ENCODE assay signal across 19 cellular contexts in genomic region chr1:33018112-33018511, GRCh38. TPM values are rescaled to one million over a fixed set of nuclear protein-coding genes. Genes with fewer than 3 reads are reported as not detected.
DNase-seq lines count a peak whose midpoint lies in the region; ATAC-seq and TF ChIP-seq lines count a peak whose summit lies in the region.
"Had no signal": no experiment of that assay in that cellular context is flagged by ENCODE, and none has a peak within 500 bp of the region (broad histone marks: within the 10 kb centered on the region; RNA-seq: fewer than 3 reads in every experiment).

No MANE protein-coding gene starts in this region.

- POLR2A ChIA-PET in activated CD8-positive, alpha-beta T cell treated with anti-CD3 and anti-CD28 coated beads for 36 hours (lab: Charles Lee) = interaction anchor here (0.9 to 1.5 kb wide), 2 partner anchors 17 to 64 kb away, joined by 3 read pairs; no protein-coding TSS in a partner anchor
- POLR2A ChIA-PET in activated CD8-positive, alpha-beta T cell treated with anti-CD3 and anti-CD28 coated beads, Interleukin-2, amount 10 ng/mL, durations not matched to agents 7 days and 5 days (lab: Charles Lee) = no interaction called here

- H3K9me3 Mint-ChIP-seq in activated CD8-positive, alpha-beta T cell treated with anti-CD3 and anti-CD28 coated beads for 36 hours = no peaks in the 10 kb centered on the region
- H3K9me3 Mint-ChIP-seq in activated CD8-positive, alpha-beta T cell treated with anti-CD3 and anti-CD28 coated beads, Interleukin-2, amount 10 ng/mL, durations not matched to agents 7 days and 5 days (ENCODE audit: insufficient read depth) = no peaks in the 10 kb centered on the region
- H3K9me3 Mint-ChIP-seq in natural killer cell treated with Interleukin-12 subunit alpha and Interleukin-12 subunit beta and Interleukin-15 and Interleukin-18, amount 100 ng/mL, for 72 hours = no peaks in the 10 kb centered on the region
- H3K9me3 Mint-ChIP-seq in natural killer cell = no peaks in the 10 kb centered on the region
- no peaks in the 10 kb centered on the region for H3K9me3 Mint-ChIP-seq in activated T-helper 2 cell treated with anti-CD3 and anti-CD28 coated beads, Interferon-gamma antibody, Interleukin-2, Interleukin-4, amounts not matched to agents 10 μg/mL and 5 μg/mL and 100 μg/mL, durations not matched to agents 14 hours and 24 hours and 36 hours
- H3K9me3 Mint-ChIP-seq in stimulated activated naive CD8-positive, alpha-beta T cell treated with anti-CD3 and anti-CD28 coated beads, Interleukin-15, amount 100 ng/mL, for 72 hours = no peaks in the 10 kb centered on the region
- H3K9me3 Mint-ChIP-seq: CD8-positive, alpha-beta T cell had no signal

- H3K4me1 Mint-ChIP-seq in activated CD8-positive, alpha-beta T cell treated with anti-CD3 and anti-CD28 coated beads for 36 hours (ENCODE audit: low read depth) = peaks cover 23% of the 10 kb centered on the region
- peaks cover 5% of the 10 kb centered on the region for H3K4me1 Mint-ChIP-seq in activated CD8-positive, alpha-beta T cell treated with anti-CD3 and anti-CD28 coated beads, Interleukin-2, amount 10 ng/mL, durations not matched to agents 7 days and 5 days (ENCODE audit: low read depth)
- peaks cover 24 to 43% of the 10 kb centered on the region in 2 donors for H3K4me1 Mint-ChIP-seq in natural killer cell treated with Interleukin-12 subunit alpha and Interleukin-12 subunit beta and Interleukin-15 and Interleukin-18, amount 100 ng/mL, for 72 hours (ENCODE audit: low read depth in 2 of 2)
- peaks cover 0 to 5% of the 10 kb centered on the region in 2 donors for H3K4me1 Mint-ChIP-seq in natural killer cell
- H3K4me1 Mint-ChIP-seq in activated T-helper 2 cell treated with anti-CD3 and anti-CD28 coated beads, Interferon-gamma antibody, Interleukin-2, Interleukin-4, amounts not matched to agents 10 μg/mL and 5 μg/mL and 100 μg/mL, durations not matched to agents 14 hours and 24 hours and 36 hours (ENCODE audit: low read depth) = peaks cover 22% of the 10 kb centered on the region
- H3K4me1 Mint-ChIP-seq in stimulated activated naive CD8-positive, alpha-beta T cell treated with anti-CD3 and anti-CD28 coated beads, Interleukin-15, amount 100 ng/mL, for 72 hours = peaks cover 27% of the 10 kb centered on the region

- H3K4me3 Mint-ChIP-seq in activated CD8-positive, alpha-beta T cell treated with anti-CD3 and anti-CD28 coated beads for 36 hours = no peak overlapping the region
- no peak overlapping the region for H3K4me3 Mint-ChIP-seq in activated CD8-positive, alpha-beta T cell treated with anti-CD3 and anti-CD28 coated beads, Interleukin-2, amount 10 ng/mL, durations not matched to agents 7 days and 5 days
- peak overlapping the region; percentile 19 for H3K4me3 Mint-ChIP-seq in natural killer cell treated with Interleukin-12 subunit alpha and Interleukin-12 subunit beta and Interleukin-15 and Interleukin-18, amount 100 ng/mL, for 72 hours
- H3K4me3 Mint-ChIP-seq in natural killer cell = no peak overlapping the region
- no peak overlapping the region for H3K4me3 Mint-ChIP-seq in activated T-helper 2 cell treated with anti-CD3 and anti-CD28 coated beads, Interferon-gamma antibody, Interleukin-2, Interleukin-4, amounts not matched to agents 10 μg/mL and 5 μg/mL and 100 μg/mL, durations not matched to agents 14 hours and 24 hours and 36 hours (ENCODE audit: low read depth)
- H3K4me3 Mint-ChIP-seq in stimulated activated naive CD8-positive, alpha-beta T cell treated with anti-CD3 and anti-CD28 coated beads, Interleukin-15, amount 100 ng/mL, for 72 hours = no peak overlapping the region
- H3K4me3 Mint-ChIP-seq: CD8-positive, alpha-beta T cell had no signal

- peak; percentile 51 for ATAC-seq in activated CD8-positive, alpha-beta T cell treated with anti-CD3 and anti-CD28 coated beads for 36 hours
- ATAC-seq in activated CD8-positive, alpha-beta T cell treated with anti-CD3 and anti-CD28 coated beads, Interleukin-2, amount 10 ng/mL, durations not matched to agents 7 days and 5 days = no peak
- peak in 1 of 2 donors; percentile 58 for ATAC-seq in natural killer cell treated with Interleukin-12 subunit alpha and Interleukin-12 subunit beta and Interleukin-15 and Interleukin-18, amount 100 ng/mL, for 72 hours
- no peak for ATAC-seq in natural killer cell
- ATAC-seq in stimulated activated naive CD8-positive, alpha-beta T cell treated with anti-CD3 and anti-CD28 coated beads, Interleukin-15, amount 100 ng/mL, for 72 hours = peak; percentile 84
- ATAC-seq: CD8-positive, alpha-beta T cell; HCT116 had no signal

- DNase-seq in activated CD8-positive, alpha-beta T cell treated with anti-CD3 and anti-CD28 coated beads for 36 hours = no peak
- DNase-seq in activated CD8-positive, alpha-beta T cell treated with anti-CD3 and anti-CD28 coated beads, Interleukin-2, amount 10 ng/mL, durations not matched to agents 7 days and 5 days = no peak
- no peak for DNase-seq in natural killer cell treated with Interleukin-12 subunit alpha and Interleukin-12 subunit beta and Interleukin-15 and Interleukin-18, amount 100 ng/mL, for 72 hours (ENCODE audit: low spot score)
- no peak for DNase-seq in natural killer cell
- DNase-seq in activated T-helper 2 cell treated with anti-CD3 and anti-CD28 coated beads, Interferon-gamma antibody, Interleukin-2, Interleukin-4, amounts not matched to agents 10 μg/mL and 5 μg/mL and 100 μg/mL, durations not matched to agents 14 hours and 24 hours and 36 hours (ENCODE audit: low spot score) = no peak
- no peak for DNase-seq in stimulated activated naive CD8-positive, alpha-beta T cell treated with anti-CD3 and anti-CD28 coated beads, Interleukin-15, amount 100 ng/mL, for 72 hours
- no peak for DNase-seq in retina
- DNase-seq: Calu3; CD8-positive, alpha-beta T cell; DMS53; GOT3; MV-4-11; NCI-H1694 treated with DMSO at 0.1 percent for 48 hours; NCI-H2107; NCI-H2227 treated with DMSO at 0.1 percent for 48 hours; NCI-H510A treated with DMSO at 0.1 percent for 48 hours; NCI-H82; OCI-M1 had no signal

- no peak for TF ChIP-seq CTCF in activated CD8-positive, alpha-beta T cell treated with anti-CD3 and anti-CD28 coated beads for 36 hours (IDR thresholded peaks at IDR 0.05)
- TF ChIP-seq CTCF in natural killer cell (IDR thresholded peaks at IDR 0.05) = no peak

- H3K27me3 Mint-ChIP-seq in activated CD8-positive, alpha-beta T cell treated with anti-CD3 and anti-CD28 coated beads for 36 hours = no peaks in the 10 kb centered on the region
- no peaks in the 10 kb centered on the region for H3K27me3 Mint-ChIP-seq in activated CD8-positive, alpha-beta T cell treated with anti-CD3 and anti-CD28 coated beads, Interleukin-2, amount 10 ng/mL, durations not matched to agents 7 days and 5 days (ENCODE audit: low read depth)
- no peaks in the 10 kb centered on the region for H3K27me3 Mint-ChIP-seq in natural killer cell treated with Interleukin-12 subunit alpha and Interleukin-12 subunit beta and Interleukin-15 and Interleukin-18, amount 100 ng/mL, for 72 hours
- no peaks in the 10 kb centered on the region for H3K27me3 Mint-ChIP-seq in natural killer cell (ENCODE audit: low read depth in 2 of 2)
- no peaks in the 10 kb centered on the region for H3K27me3 Mint-ChIP-seq in activated T-helper 2 cell treated with anti-CD3 and anti-CD28 coated beads, Interferon-gamma antibody, Interleukin-2, Interleukin-4, amounts not matched to agents 10 μg/mL and 5 μg/mL and 100 μg/mL, durations not matched to agents 14 hours and 24 hours and 36 hours (ENCODE audit: low read depth)
- H3K27me3 Mint-ChIP-seq in stimulated activated naive CD8-positive, alpha-beta T cell treated with anti-CD3 and anti-CD28 coated beads, Interleukin-15, amount 100 ng/mL, for 72 hours = no peaks in the 10 kb centered on the region

- H3K27ac Mint-ChIP-seq in activated CD8-positive, alpha-beta T cell treated with anti-CD3 and anti-CD28 coated beads for 36 hours = peak overlapping the region; percentile 76
- no peak overlapping the region for H3K27ac Mint-ChIP-seq in activated CD8-positive, alpha-beta T cell treated with anti-CD3 and anti-CD28 coated beads, Interleukin-2, amount 10 ng/mL, durations not matched to agents 7 days and 5 days
- H3K27ac Mint-ChIP-seq in natural killer cell treated with Interleukin-12 subunit alpha and Interleukin-12 subunit beta and Interleukin-15 and Interleukin-18, amount 100 ng/mL, for 72 hours = peak overlapping the region; percentile 59 to 86
- H3K27ac Mint-ChIP-seq in natural killer cell = no peak overlapping the region
- peak overlapping the region; percentile 87 for H3K27ac Mint-ChIP-seq in activated T-helper 2 cell treated with anti-CD3 and anti-CD28 coated beads, Interferon-gamma antibody, Interleukin-2, Interleukin-4, amounts not matched to agents 10 μg/mL and 5 μg/mL and 100 μg/mL, durations not matched to agents 14 hours and 24 hours and 36 hours
- peak overlapping the region; percentile 42 to 78 for H3K27ac Mint-ChIP-seq in stimulated activated naive CD8-positive, alpha-beta T cell treated with anti-CD3 and anti-CD28 coated beads, Interleukin-15, amount 100 ng/mL, for 72 hours
- H3K27ac Mint-ChIP-seq: CD8-positive, alpha-beta T cell had no signal

- CTCF ChIA-PET in activated CD8-positive, alpha-beta T cell treated with anti-CD3 and anti-CD28 coated beads for 36 hours (lab: Charles Lee) = interaction anchor here (1.2 kb wide), 1 partner anchor 37 kb away, joined by 3 read pairs; no protein-coding TSS in a partner anchor
- CTCF ChIA-PET in activated CD8-positive, alpha-beta T cell treated with anti-CD3 and anti-CD28 coated beads, Interleukin-2, amount 10 ng/mL, durations not matched to agents 7 days and 5 days (lab: Charles Lee) = interaction anchor here (0.9 to 1.3 kb wide), 2 partner anchors 36 to 37 kb away, joined by 3 read pairs; no protein-coding TSS in a partner anchor

- intact Hi-C loops in activated CD8-positive, alpha-beta T cell treated with anti-CD3 and anti-CD28 coated beads for 36 hours (cut with micrococcal nuclease) = no loop called here
- intact Hi-C loops in natural killer cell (cut with micrococcal nuclease) = no loop called here
- intact Hi-C loops in activated T-helper 2 cell treated with anti-CD3 and anti-CD28 coated beads, Interferon-gamma antibody, Interleukin-2, Interleukin-4, amounts not matched to agents 10 μg/mL and 5 μg/mL and 100 μg/mL, durations not matched to agents 14 hours and 24 hours and 36 hours (cut with micrococcal nuclease) = no loop called here

- peaks cover 68% of the 10 kb centered on the region for H3K36me3 Mint-ChIP-seq in activated CD8-positive, alpha-beta T cell treated with anti-CD3 and anti-CD28 coated beads for 36 hours (ENCODE audit: low read depth)
- peaks cover 64% of the 10 kb centered on the region for H3K36me3 Mint-ChIP-seq in activated CD8-positive, alpha-beta T cell treated with anti-CD3 and anti-CD28 coated beads, Interleukin-2, amount 10 ng/mL, durations not matched to agents 7 days and 5 days (ENCODE audit: low read depth)
- peaks cover 48% of the 10 kb centered on the region for H3K36me3 Mint-ChIP-seq in natural killer cell treated with Interleukin-12 subunit alpha and Interleukin-12 subunit beta and Interleukin-15 and Interleukin-18, amount 100 ng/mL, for 72 hours
- peaks cover 29% of the 10 kb centered on the region for H3K36me3 Mint-ChIP-seq in natural killer cell
- H3K36me3 Mint-ChIP-seq in activated T-helper 2 cell treated with anti-CD3 and anti-CD28 coated beads, Interferon-gamma antibody, Interleukin-2, Interleukin-4, amounts not matched to agents 10 μg/mL and 5 μg/mL and 100 μg/mL, durations not matched to agents 14 hours and 24 hours and 36 hours (ENCODE audit: low read depth) = peaks cover 78% of the 10 kb centered on the region

RNA-seq across cellular contexts. Expression of gene AK2, which starts 18.6 kb away (rescaled TPM):
- 100 to 1,000 TPM; 404 TPM for total RNA-seq in activated CD8-positive, alpha-beta T cell treated with anti-CD3 and anti-CD28 coated beads for 36 hours
- 100 to 1,000 TPM; 206 to 215 TPM for total RNA-seq in activated CD8-positive, alpha-beta T cell treated with anti-CD3 and anti-CD28 coated beads, Interleukin-2, amount 10 ng/mL, durations not matched to agents 7 days and 5 days
- 100 to 1,000 TPM; 379 to 475 TPM for total RNA-seq in natural killer cell treated with Interleukin-12 subunit alpha and Interleukin-12 subunit beta and Interleukin-15 and Interleukin-18, amount 100 ng/mL, for 72 hours
- 10 to 100 TPM; 64.8 to 94.0 (median 67.1) TPM for total RNA-seq in natural killer cell
- total RNA-seq in activated T-helper 2 cell treated with anti-CD3 and anti-CD28 coated beads, Interferon-gamma antibody, Interleukin-2, Interleukin-4, amounts not matched to agents 10 μg/mL and 5 μg/mL and 100 μg/mL, durations not matched to agents 14 hours and 24 hours and 36 hours = 349 TPM in 2 replicates

RNA-seq across cellular contexts. Expression of gene RNF19B, which starts 53.5 kb away (rescaled TPM):
- total RNA-seq in activated CD8-positive, alpha-beta T cell treated with anti-CD3 and anti-CD28 coated beads for 36 hours = 10 to 100 TPM; 10.6 to 10.9 TPM
- total RNA-seq in activated CD8-positive, alpha-beta T cell treated with anti-CD3 and anti-CD28 coated beads, Interleukin-2, amount 10 ng/mL, durations not matched to agents 7 days and 5 days = 10 to 100 TPM; 14.0 to 15.8 TPM
- 100 to 1,000 TPM in 1 of 2 donors, 10 to 100 TPM in 1; 92.0 to 246 TPM for total RNA-seq in natural killer cell treated with Interleukin-12 subunit alpha and Interleukin-12 subunit beta and Interleukin-15 and Interleukin-18, amount 100 ng/mL, for 72 hours
- total RNA-seq in natural killer cell = 100 to 1,000 TPM in 1 of 3 donors, 10 to 100 TPM in 2; 44.2 to 110 (median 54.3) TPM
- total RNA-seq in activated T-helper 2 cell treated with anti-CD3 and anti-CD28 coated beads, Interferon-gamma antibody, Interleukin-2, Interleukin-4, amounts not matched to agents 10 μg/mL and 5 μg/mL and 100 μg/mL, durations not matched to agents 14 hours and 24 hours and 36 hours = 50.4 and 52.5 TPM in 2 replicates

Comparison
In these comparisons a context has a peak if more than half of its experiments do, and no peak if none do; other contexts are left out.
1. ATAC-seq: peak in activated CD8-positive, alpha-beta T cell treated with anti-CD3 and anti-CD28 coated beads for 36 hours (single experiment) and stimulated activated naive CD8-positive, alpha-beta T cell treated with anti-CD3 and anti-CD28 coated beads, Interleukin-15, amount 100 ng/mL, for 72 hours (single experiment); none in activated CD8-positive, alpha-beta T cell treated with anti-CD3 and anti-CD28 coated beads, Interleukin-2, amount 10 ng/mL, durations not matched to agents 7 days and 5 days (single experiment) and natural killer cell (0 of 3).
2. H3K27ac Mint-ChIP-seq: peak in activated CD8-positive, alpha-beta T cell treated with anti-CD3 and anti-CD28 coated beads for 36 hours (single experiment), natural killer cell treated with Interleukin-12 subunit alpha and Interleukin-12 subunit beta and Interleukin-15 and Interleukin-18, amount 100 ng/mL, for 72 hours (2 of 2), activated T-helper 2 cell treated with anti-CD3 and anti-CD28 coated beads, Interferon-gamma antibody, Interleukin-2, Interleukin-4, amounts not matched to agents 10 μg/mL and 5 μg/mL and 100 μg/mL, durations not matched to agents 14 hours and 24 hours and 36 hours (single experiment) and stimulated activated naive CD8-positive, alpha-beta T cell treated with anti-CD3 and anti-CD28 coated beads, Interleukin-15, amount 100 ng/mL, for 72 hours (2 of 2); none in activated CD8-positive, alpha-beta T cell treated with anti-CD3 and anti-CD28 coated beads, Interleukin-2, amount 10 ng/mL, durations not matched to agents 7 days and 5 days (single experiment) and natural killer cell (0 of 2).